Comparison of ENCODE assay signal across 15 cellular contexts in the genomic region with DNA sequence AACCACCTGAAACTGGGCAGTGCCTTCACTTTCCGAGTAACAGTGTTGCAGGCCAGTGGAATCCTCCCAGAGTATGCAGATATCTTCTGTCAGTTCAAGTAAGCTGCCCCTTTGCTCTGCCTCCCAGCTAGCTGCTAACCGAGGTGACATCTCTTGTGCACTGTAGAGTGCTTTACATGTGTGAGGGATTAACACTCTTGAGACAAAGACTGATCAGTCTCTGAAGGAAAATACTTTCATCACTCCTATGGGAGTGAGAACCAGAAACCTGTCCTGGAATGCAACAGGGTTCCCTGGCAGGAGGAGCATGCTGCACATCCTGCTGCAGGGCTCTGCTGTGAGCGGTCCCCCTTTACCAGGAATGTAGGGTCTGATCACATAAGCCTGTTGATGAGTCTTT.
DNase-seq lines count a peak whose midpoint lies in the region; ATAC-seq, FAIRE-seq and TF ChIP-seq lines count a peak whose summit lies in the region.
"Had no signal": no experiment of that assay in that cellular context is flagged by ENCODE, and none has a peak within 500 bp of the region (broad histone marks: within the 10 kb centered on the region; RNA-seq: fewer than 3 reads in every experiment).

No MANE protein-coding gene starts in this region.

- ATAC-seq in psoas muscle: peak in 3 of 4 donors; percentile 28 to 68 (median 39)

- H3K4me1 ChIP-seq in HUES48 (ENCODE audit: control insufficient read depth, insufficient read depth, low read length) (peaks cover 9% of the 10 kb centered on the region), astrocyte (ENCODE audit: insufficient read depth, low read length) (peaks cover 4% of the 10 kb centered on the region), psoas muscle (no peaks in the 10 kb centered on the region), spleen (peaks cover 0 to 9% (median 0%) of the 10 kb centered on the region in 6 donors)
- H3K4me1 ChIP-seq: BLaER1 treated with 17β-estradiol and CSF1 and Interleukin-3, amounts not matched to agents 10 nM and 100 nM had no signal

- no peaks in the 10 kb centered on the region for H3K27me3 ChIP-seq in HUES48 (ENCODE audit: control insufficient read depth, insufficient read depth, low read length)
- H3K27me3 ChIP-seq in astrocyte (ENCODE audit: insufficient read depth, low read length): no peaks in the 10 kb centered on the region
- H3K27me3 ChIP-seq in psoas muscle (ENCODE audit: insufficient read depth in 3 of 3, low read length in 2 of 3): no peaks in the 10 kb centered on the region
- H3K27me3 ChIP-seq in spleen (replicated peaks in 1 of 7): no peaks in the 10 kb centered on the region
- H3K27me3 ChIP-seq: BLaER1 treated with 17β-estradiol and CSF1 and Interleukin-3, amounts not matched to agents 10 nM and 100 nM; SJSA1 had no signal

- no peak overlapping the region for H3K4me2 ChIP-seq in astrocyte (ENCODE audit: low read length)
- H3K4me2 ChIP-seq: BLaER1 treated with 17β-estradiol and CSF1 and Interleukin-3, amounts not matched to agents 10 nM and 100 nM had no signal

- no peak for DNase-seq in astrocyte (ENCODE audit: low read depth)
- DNase-seq in islet precursor cell: peak; percentile 53
- no peak for DNase-seq in psoas muscle
- no peak for DNase-seq in NCI-H187 treated with DMSO at 0.1 percent for 48 hours (lab: John Stamatoyannopoulos, UW)
- no peak for DNase-seq in NCI-H128 (lab: John Stamatoyannopoulos, UW; ENCODE audit: unreplicated experiment)
- DNase-seq in spleen: no peak
- DNase-seq: KG1, NCI-H187, NCI-H226 had no signal

- peaks cover 18% of the 10 kb centered on the region for H3K4me1 Mint-ChIP-seq in astrocyte (ENCODE audit: low read depth, unreplicated experiment)

- no peak for FAIRE-seq in astrocyte (lab: Jason Lieb, UNC)
- FAIRE-seq: GM12878 had no signal

- H3K9me3 Mint-ChIP-seq in astrocyte (ENCODE audit: unreplicated experiment): no peaks in the 10 kb centered on the region
- H3K9me3 Mint-ChIP-seq: CD8-positive, alpha-beta T cell had no signal

- H3K36me3 Mint-ChIP-seq in astrocyte (ENCODE audit: low read depth, unreplicated experiment): peaks cover 7% of the 10 kb centered on the region

- no peak for TF ChIP-seq POLR2A in spleen (IDR thresholded peaks at IDR 0.05)

- H3K36me3 ChIP-seq in HUES48 (ENCODE audit: control insufficient read depth, insufficient read depth, low read length) (peaks cover 78% of the 10 kb centered on the region), astrocyte (ENCODE audit: insufficient read depth, low read length) (peaks cover 15% of the 10 kb centered on the region), psoas muscle (ENCODE audit: insufficient read depth in 1 of 2, low read depth in 1 of 2) (peaks cover 6 to 86% of the 10 kb centered on the region in 2 donors), spleen (peaks cover 0 to 100% (median 53%) of the 10 kb centered on the region in 6 donors)

- 31 to 43% (median 35%) methylated on average over 3 of the region's 3 CpGs for WGBS in psoas muscle, 3 donors
- 78 to 84% (median 82%) methylated on average over 3 of the region's 3 CpGs for WGBS in spleen, 5 donors

- no peaks in the 10 kb centered on the region for H3K27me3 Mint-ChIP-seq in astrocyte (ENCODE audit: low read depth, unreplicated experiment)

- H2AFZ ChIP-seq in astrocyte (ENCODE audit: low read depth, low read length): no peak overlapping the region
- H2AFZ ChIP-seq: PC-9 had no signal

- no peaks in the 10 kb centered on the region for H3K79me2 ChIP-seq in astrocyte (ENCODE audit: insufficient read depth, low read length)

- peak overlapping the region; percentile 53 for H3K27ac Mint-ChIP-seq in astrocyte (ENCODE audit: unreplicated experiment)
- H3K27ac Mint-ChIP-seq: CD8-positive, alpha-beta T cell had no signal

- H3K27ac ChIP-seq in HUES48 (ENCODE audit: low read depth, low read length) (peak overlapping the region; percentile 50), astrocyte (ENCODE audit: low read depth, low read length) (no peak overlapping the region), psoas muscle (no peak overlapping the region), spleen (peak overlapping the region in 3 of 8 donors; percentile 15 to 40 (median 33))
- H3K27ac ChIP-seq: BLaER1 treated with 17β-estradiol and CSF1 and Interleukin-3, amounts not matched to agents 10 nM and 100 nM; PC-9; SJSA1 had no signal

- H3K9me3 ChIP-seq in HUES48 (ENCODE audit: control insufficient read depth, insufficient read depth, low read length) (no peaks in the 10 kb centered on the region), astrocyte (ENCODE audit: insufficient read depth, low read depth, low read length) (no peaks in the 10 kb centered on the region), psoas muscle (no peaks in the 10 kb centered on the region), spleen (no peaks in the 10 kb centered on the region)
- H3K9me3 ChIP-seq: BLaER1 treated with 17β-estradiol and CSF1 and Interleukin-3, amounts not matched to agents 10 nM and 100 nM; SJSA1 had no signal

- H3K4me3 Mint-ChIP-seq in astrocyte (ENCODE audit: unreplicated experiment): no peak overlapping the region
- H3K4me3 Mint-ChIP-seq: CD8-positive, alpha-beta T cell had no signal

- no peak overlapping the region for H3K9ac ChIP-seq in HUES48 (ENCODE audit: low read depth, low read length)
- H3K9ac ChIP-seq in astrocyte (ENCODE audit: low read length): no peak overlapping the region
- H3K9ac ChIP-seq: BLaER1 treated with 17β-estradiol and CSF1 and Interleukin-3, amounts not matched to agents 10 nM and 100 nM had no signal

- intact Hi-C loops in psoas muscle (cut with DNase I): loop anchor here in 1 of 2 donors (5.0 kb wide), 1 partner anchor 185 kb away; no protein-coding TSS in a partner anchor
- intact Hi-C loops in spleen (cut with DNase I; ENCODE audit: low total_unique reads): no loop called here

- H3K4me3 ChIP-seq in HUES48 (ENCODE audit: low read depth, low read length) (no peak overlapping the region), astrocyte (ENCODE audit: insufficient read depth, low read depth, low read length) (no peak overlapping the region), psoas muscle (no peak overlapping the region), spleen (no peak overlapping the region)
- H3K4me3 ChIP-seq: BLaER1 treated with 17β-estradiol and CSF1 and Interleukin-3, amounts not matched to agents 10 nM and 100 nM; GM12878; PC-9; SJSA1 had no signal

- H4K20me1 ChIP-seq in astrocyte (ENCODE audit: insufficient read depth, low read length): no peaks in the 10 kb centered on the region
- H4K20me1 ChIP-seq: BLaER1 treated with 17β-estradiol and CSF1 and Interleukin-3, amounts not matched to agents 10 nM and 100 nM had no signal

- TF ChIP-seq CTCF in astrocyte (IDR thresholded peaks at IDR 0.05; ENCODE audit: insufficient read depth, low read depth, low read length) (no peak), psoas muscle (IDR thresholded peaks at IDR 0.05) (no peak), spleen (IDR thresholded peaks at IDR 0.05 in 8 of 11, conservative IDR thresholded peaks at IDR 0.05 in 3 of 11) (no peak)
